1 cellular context compared by ENCODE assay signal in the genomic region with DNA sequence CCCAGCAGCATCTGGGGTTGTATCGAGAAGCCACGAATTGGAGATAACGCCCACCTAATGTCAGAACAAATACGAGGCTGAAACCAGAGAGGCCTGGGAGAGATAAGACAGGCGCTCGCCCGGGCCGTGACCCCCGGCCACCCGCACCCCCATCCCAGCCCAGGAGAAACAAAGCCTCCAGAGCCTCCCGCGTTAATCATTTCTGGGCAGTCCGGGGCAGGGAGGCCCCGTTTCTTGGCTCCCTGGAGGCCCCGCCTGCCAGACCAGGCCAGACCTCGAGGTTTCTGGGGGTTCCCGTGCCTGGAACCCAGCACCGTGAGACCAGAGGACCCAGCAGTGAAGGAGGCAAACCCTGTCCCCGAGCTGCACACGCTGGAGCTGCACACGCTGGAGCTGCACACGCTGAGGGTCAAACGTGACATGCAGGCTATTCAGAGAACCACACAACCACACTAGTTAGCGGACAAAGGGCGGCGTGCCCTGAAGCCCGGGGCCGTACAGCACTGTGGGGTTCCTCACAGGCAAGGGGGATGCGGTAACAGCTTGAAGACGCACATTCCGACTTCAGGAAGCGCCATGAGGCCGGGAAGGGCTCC.
TF ChIP-seq lines count a peak whose summit lies in the region.

No MANE protein-coding gene starts in this region.

TF ChIP-seq in HepG2, 621 proteins besides CTCF, POLR2A, EP300 and RAD21 (continued from another document and continues in another):
- TF ChIP-seq, protein P1, sequence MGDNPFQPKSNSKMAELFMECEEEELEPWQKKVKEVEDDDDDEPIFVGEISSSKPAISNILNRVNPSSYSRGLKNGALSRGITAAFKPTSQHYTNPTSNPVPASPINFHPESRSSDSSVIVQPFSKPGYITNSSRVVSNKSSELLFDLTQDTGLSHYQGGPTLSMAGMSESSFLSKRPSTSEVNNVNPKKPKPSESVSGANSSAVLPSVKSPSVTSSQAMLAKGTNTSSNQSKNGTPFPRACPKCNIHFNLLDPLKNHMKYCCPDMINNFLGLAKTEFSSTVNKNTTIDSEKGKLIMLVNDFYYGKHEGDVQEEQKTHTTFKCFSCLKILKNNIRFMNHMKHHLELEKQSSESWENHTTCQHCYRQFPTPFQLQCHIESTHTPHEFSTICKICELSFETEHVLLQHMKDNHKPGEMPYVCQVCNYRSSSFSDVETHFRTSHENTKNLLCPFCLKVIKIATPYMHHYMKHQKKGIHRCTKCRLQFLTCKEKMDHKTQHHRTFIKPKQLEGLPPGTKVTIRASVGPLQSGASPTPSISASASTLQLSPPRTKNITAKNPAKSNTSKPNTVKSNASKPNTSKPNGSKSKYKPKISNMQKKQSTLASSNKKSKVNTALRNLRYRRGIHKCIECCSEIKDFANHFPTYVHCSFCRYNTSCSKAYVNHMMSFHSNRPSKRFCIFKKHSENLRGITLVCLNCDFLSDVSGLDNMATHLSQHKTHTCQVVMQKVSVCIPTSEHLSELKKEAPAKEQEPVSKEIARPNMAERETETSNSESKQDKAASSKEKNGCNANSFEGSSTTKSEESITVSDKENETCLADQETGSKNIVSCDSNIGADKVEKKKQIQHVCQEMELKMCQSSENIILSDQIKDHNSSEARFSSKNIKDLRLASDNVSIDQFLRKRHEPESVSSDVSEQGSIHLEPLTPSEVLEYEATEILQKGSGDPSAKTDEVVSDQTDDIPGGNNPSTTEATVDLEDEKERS (CRISPR knock-in tag; IDR thresholded peaks at IDR 0.05) = 0 out of 2 replicates have a peak, but pooled peaks have one; percentile 46
- TF ChIP-seq UBTF (CRISPR knock-in tag; IDR thresholded peaks at IDR 0.05) (peak; percentile 46), MAFG (CRISPR knock-in tag; IDR thresholded peaks at IDR 0.05) (no peak), DR1 (CRISPR knock-in tag; IDR thresholded peaks at IDR 0.05) (no peak), SATB2 (CRISPR knock-in tag; IDR thresholded peaks at IDR 0.05) (no peak; the same call in 1 of the 2 replicates), FOXP1 (IDR thresholded peaks at IDR 0.05) (no peak), FOXP1 (CRISPR knock-in tag; IDR thresholded peaks at IDR 0.05) (no peak), ARID2 (CRISPR knock-in tag; IDR thresholded peaks at IDR 0.05; ENCODE audit: borderline replicate concordance) (no peak), ZNF7 (CRISPR knock-in tag; IDR thresholded peaks at IDR 0.05) (no peak), YY1 (IDR thresholded peaks at IDR 0.05; ENCODE audit: insufficient read depth, insufficient replicate concordance, low read depth, low read length) (peak; percentile 34), FLYWCH1 (CRISPR knock-in tag; IDR thresholded peaks at IDR 0.05) (no peak), ZNF749 (CRISPR knock-in tag; IDR thresholded peaks at IDR 0.05; ENCODE audit: borderline replicate concordance) (0 out of 2 replicates have a peak, but pooled peaks have one; percentile 29), ZNF382 (CRISPR knock-in tag; IDR thresholded peaks at IDR 0.05; ENCODE audit: borderline replicate concordance) (no peak), RXRA (CRISPR knock-in tag; IDR thresholded peaks at IDR 0.05) (peak; percentile 88), THAP7 (CRISPR knock-in tag; IDR thresholded peaks at IDR 0.05) (no peak), FOSL1 (CRISPR knock-in tag; IDR thresholded peaks at IDR 0.05; ENCODE audit: borderline replicate concordance) (no peak), TP53 (CRISPR knock-in tag; conservative IDR thresholded peaks at IDR 0.05) (no peak), POLR2AphosphoS2 (IDR thresholded peaks at IDR 0.05; ENCODE audit: low read depth, low read length) (no peak), BORCS8-MEF2B (CRISPR knock-in tag; IDR thresholded peaks at IDR 0.05) (peak; percentile 46; the same call in 1 of the 2 replicates), RXRB (CRISPR knock-in tag; IDR thresholded peaks at IDR 0.05; ENCODE audit: borderline replicate concordance) (peak; percentile 37; the same call in 1 of the 2 replicates), RARG (CRISPR knock-in tag; IDR thresholded peaks at IDR 0.05; ENCODE audit: low read depth) (no peak), ZNF121 (CRISPR knock-in tag; IDR thresholded peaks at IDR 0.05) (no peak), RFX5 (IDR thresholded peaks at IDR 0.05; ENCODE audit: low read depth, low read length) (no peak), SP4 (CRISPR knock-in tag; IDR thresholded peaks at IDR 0.05) (peak; percentile 53), SIX1 (CRISPR knock-in tag; IDR thresholded peaks at IDR 0.05; ENCODE audit: borderline replicate concordance) (peak; percentile 89), ZNF513 (CRISPR knock-in tag; conservative IDR thresholded peaks at IDR 0.05) (no peak), ZSCAN21 (CRISPR knock-in tag; IDR thresholded peaks at IDR 0.05; ENCODE audit: borderline replicate concordance) (peak; percentile 53; the same call in 1 of the 2 replicates), CREM (IDR thresholded peaks at IDR 0.05) (peak; percentile 46), CREM (CRISPR knock-in tag; IDR thresholded peaks at IDR 0.05) (no peak), NR1H2 (CRISPR knock-in tag; IDR thresholded peaks at IDR 0.05; ENCODE audit: borderline replicate concordance, low read depth) (no peak), KLF15 (CRISPR knock-in tag; IDR thresholded peaks at IDR 0.05; ENCODE audit: borderline replicate concordance) (no peak), DNMT3B (CRISPR knock-in tag; conservative IDR thresholded peaks at IDR 0.05) (no peak), TCF7L2 (IDR thresholded peaks at IDR 0.05; ENCODE audit: low read depth, low read length) (no peak), NR3C1 (CRISPR knock-in tag; IDR thresholded peaks at IDR 0.05) (no peak), HNRNPK (IDR thresholded peaks at IDR 0.05; ENCODE audit: low read depth, low read length, poor library complexity, severe bottlenecking) (no peak), GTF3A (CRISPR knock-in tag; conservative IDR thresholded peaks at IDR 0.05) (no peak), NCOR1 (IDR thresholded peaks at IDR 0.05; ENCODE audit: borderline replicate concordance, low read length) (no peak), ZC3H4 (CRISPR knock-in tag; IDR thresholded peaks at IDR 0.05; ENCODE audit: borderline replicate concordance) (no peak)
- TF ChIP-seq, protein P2, sequence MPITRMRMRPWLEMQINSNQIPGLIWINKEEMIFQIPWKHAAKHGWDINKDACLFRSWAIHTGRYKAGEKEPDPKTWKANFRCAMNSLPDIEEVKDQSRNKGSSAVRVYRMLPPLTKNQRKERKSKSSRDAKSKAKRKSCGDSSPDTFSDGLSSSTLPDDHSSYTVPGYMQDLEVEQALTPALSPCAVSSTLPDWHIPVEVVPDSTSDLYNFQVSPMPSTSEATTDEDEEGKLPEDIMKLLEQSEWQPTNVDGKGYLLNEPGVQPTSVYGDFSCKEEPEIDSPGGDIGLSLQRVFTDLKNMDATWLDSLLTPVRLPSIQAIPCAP (CRISPR knock-in tag; IDR thresholded peaks at IDR 0.05; ENCODE audit: low read depth) = no peak
- TF ChIP-seq, protein P3, sequence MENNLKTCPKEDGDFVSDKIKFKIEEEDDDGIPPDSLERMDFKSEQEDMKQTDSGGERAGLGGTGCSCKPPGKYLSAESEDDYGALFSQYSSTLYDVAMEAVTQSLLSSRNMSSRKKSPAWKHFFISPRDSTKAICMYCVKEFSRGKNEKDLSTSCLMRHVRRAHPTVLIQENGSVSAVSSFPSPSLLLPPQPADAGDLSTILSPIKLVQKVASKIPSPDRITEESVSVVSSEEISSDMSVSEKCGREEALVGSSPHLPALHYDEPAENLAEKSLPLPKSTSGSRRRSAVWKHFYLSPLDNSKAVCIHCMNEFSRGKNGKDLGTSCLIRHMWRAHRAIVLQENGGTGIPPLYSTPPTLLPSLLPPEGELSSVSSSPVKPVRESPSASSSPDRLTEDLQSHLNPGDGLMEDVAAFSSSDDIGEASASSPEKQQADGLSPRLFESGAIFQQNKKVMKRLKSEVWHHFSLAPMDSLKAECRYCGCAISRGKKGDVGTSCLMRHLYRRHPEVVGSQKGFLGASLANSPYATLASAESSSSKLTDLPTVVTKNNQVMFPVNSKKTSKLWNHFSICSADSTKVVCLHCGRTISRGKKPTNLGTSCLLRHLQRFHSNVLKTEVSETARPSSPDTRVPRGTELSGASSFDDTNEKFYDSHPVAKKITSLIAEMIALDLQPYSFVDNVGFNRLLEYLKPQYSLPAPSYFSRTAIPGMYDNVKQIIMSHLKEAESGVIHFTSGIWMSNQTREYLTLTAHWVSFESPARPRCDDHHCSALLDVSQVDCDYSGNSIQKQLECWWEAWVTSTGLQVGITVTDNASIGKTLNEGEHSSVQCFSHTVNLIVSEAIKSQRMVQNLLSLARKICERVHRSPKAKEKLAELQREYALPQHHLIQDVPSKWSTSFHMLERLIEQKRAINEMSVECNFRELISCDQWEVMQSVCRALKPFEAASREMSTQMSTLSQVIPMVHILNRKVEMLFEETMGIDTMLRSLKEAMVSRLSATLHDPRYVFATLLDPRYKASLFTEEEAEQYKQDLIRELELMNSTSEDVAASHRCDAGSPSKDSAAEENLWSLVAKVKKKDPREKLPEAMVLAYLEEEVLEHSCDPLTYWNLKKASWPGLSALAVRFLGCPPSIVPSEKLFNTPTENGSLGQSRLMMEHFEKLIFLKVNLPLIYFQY (CRISPR knock-in tag; IDR thresholded peaks at IDR 0.05; ENCODE audit: borderline replicate concordance) = no peak
- TF ChIP-seq, protein P4, sequence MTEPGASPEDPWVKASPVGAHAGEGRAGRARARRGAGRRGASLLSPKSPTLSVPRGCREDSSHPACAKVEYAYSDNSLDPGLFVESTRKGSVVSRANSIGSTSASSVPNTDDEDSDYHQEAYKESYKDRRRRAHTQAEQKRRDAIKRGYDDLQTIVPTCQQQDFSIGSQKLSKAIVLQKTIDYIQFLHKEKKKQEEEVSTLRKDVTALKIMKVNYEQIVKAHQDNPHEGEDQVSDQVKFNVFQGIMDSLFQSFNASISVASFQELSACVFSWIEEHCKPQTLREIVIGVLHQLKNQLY (CRISPR knock-in tag; IDR thresholded peaks at IDR 0.05) = no peak
- TF ChIP-seq, protein P5, sequence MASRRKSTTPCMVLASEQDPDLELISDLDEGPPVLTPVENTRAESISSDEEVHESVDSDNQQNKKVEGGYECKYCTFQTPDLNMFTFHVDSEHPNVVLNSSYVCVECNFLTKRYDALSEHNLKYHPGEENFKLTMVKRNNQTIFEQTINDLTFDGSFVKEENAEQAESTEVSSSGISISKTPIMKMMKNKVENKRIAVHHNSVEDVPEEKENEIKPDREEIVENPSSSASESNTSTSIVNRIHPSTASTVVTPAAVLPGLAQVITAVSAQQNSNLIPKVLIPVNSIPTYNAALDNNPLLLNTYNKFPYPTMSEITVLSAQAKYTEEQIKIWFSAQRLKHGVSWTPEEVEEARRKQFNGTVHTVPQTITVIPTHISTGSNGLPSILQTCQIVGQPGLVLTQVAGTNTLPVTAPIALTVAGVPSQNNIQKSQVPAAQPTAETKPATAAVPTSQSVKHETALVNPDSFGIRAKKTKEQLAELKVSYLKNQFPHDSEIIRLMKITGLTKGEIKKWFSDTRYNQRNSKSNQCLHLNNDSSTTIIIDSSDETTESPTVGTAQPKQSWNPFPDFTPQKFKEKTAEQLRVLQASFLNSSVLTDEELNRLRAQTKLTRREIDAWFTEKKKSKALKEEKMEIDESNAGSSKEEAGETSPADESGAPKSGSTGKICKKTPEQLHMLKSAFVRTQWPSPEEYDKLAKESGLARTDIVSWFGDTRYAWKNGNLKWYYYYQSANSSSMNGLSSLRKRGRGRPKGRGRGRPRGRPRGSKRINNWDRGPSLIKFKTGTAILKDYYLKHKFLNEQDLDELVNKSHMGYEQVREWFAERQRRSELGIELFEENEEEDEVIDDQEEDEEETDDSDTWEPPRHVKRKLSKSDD (CRISPR knock-in tag; IDR thresholded peaks at IDR 0.05; ENCODE audit: low read depth) = 0 out of 2 replicates have a peak, but pooled peaks have one; percentile 23
- TF ChIP-seq, protein P6, sequence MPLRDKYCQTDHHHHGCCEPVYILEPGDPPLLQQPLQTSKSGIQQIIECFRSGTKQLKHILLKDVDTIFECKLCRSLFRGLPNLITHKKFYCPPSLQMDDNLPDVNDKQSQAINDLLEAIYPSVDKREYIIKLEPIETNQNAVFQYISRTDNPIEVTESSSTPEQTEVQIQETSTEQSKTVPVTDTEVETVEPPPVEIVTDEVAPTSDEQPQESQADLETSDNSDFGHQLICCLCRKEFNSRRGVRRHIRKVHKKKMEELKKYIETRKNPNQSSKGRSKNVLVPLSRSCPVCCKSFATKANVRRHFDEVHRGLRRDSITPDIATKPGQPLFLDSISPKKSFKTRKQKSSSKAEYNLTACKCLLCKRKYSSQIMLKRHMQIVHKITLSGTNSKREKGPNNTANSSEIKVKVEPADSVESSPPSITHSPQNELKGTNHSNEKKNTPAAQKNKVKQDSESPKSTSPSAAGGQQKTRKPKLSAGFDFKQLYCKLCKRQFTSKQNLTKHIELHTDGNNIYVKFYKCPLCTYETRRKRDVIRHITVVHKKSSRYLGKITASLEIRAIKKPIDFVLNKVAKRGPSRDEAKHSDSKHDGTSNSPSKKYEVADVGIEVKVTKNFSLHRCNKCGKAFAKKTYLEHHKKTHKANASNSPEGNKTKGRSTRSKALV (CRISPR knock-in tag; IDR thresholded peaks at IDR 0.05) = no peak; the same call in 1 of the 2 replicates
